In the genomic region with DNA sequence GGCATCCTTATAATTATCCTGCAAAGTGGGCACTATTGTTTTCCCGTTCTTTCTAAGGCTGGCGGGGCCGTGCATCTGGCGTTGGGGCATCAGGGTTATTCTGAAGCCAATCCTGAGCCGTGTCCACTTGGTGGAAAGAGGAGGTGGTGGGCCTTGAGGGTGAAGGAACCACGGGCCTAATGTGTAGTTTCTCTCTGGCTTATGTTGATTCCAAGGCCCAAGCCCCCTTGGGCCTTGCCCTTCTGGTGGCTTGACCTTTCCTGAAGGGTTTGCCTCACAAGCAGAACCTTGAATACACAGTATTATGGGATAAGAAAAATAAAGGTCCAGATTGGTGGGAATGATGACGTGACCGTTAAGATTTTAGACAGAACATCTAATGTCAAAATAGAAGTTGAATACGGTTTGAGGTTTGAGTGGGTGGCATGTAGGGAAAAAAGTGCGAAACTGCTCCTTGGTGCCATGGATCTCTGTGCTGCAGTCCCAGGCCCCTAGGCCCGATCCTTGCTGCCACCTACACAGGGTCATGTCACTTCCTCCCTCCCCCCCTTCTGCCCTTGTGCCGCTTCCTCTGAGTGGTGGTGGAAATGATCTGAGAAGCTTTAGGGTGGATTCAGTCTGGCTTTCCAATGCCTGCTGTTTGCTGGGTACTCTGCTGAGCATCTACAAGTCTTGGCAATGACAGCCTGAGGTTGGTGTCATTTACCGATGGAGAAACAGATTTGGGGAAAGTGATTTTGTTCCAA, we compare ENCODE assay signal across 22 cellular contexts.
DNase-seq lines count a peak whose midpoint lies in the region; ATAC-seq lines count a peak whose summit lies in the region.
"Had no signal": no experiment of that assay in that cellular context is flagged by ENCODE, and none has a peak within 500 bp of the region (broad histone marks: within the 10 kb centered on the region; RNA-seq: fewer than 3 reads in every experiment).

No MANE protein-coding gene starts in this region.

- H3K27me3 Mint-ChIP-seq in stimulated activated naive CD8-positive, alpha-beta T cell treated with anti-CD3 and anti-CD28 coated beads, Interleukin-15, Interleukin-2, amounts not matched to agents 100 ng/mL and 50 ng/mL, for 24 hours = no peaks in the 10 kb centered on the region
- no peaks in the 10 kb centered on the region for H3K27me3 Mint-ChIP-seq in activated CD8-positive, alpha-beta T cell treated with anti-CD3 and anti-CD28 coated beads, Interleukin-2, amount 10 ng/mL, durations not matched to agents 7 days and 5 days (ENCODE audit: low read depth)
- H3K27me3 Mint-ChIP-seq in memory B cell = no peaks in the 10 kb centered on the region
- H3K27me3 Mint-ChIP-seq: dendritic cell treated with granulocyte-macrophage colony-stimulating factor and Interleukin-4, amounts not matched to agents 40 ng/mL and 50 ng/mL, for 4 days had no signal

- H3K9me3 Mint-ChIP-seq in stimulated activated naive CD8-positive, alpha-beta T cell treated with anti-CD3 and anti-CD28 coated beads, Interleukin-15, Interleukin-2, amounts not matched to agents 100 ng/mL and 50 ng/mL, for 24 hours = no peaks in the 10 kb centered on the region
- H3K9me3 Mint-ChIP-seq in activated CD8-positive, alpha-beta T cell treated with anti-CD3 and anti-CD28 coated beads, Interleukin-2, amount 10 ng/mL, durations not matched to agents 7 days and 5 days (ENCODE audit: insufficient read depth) = no peaks in the 10 kb centered on the region
- H3K9me3 Mint-ChIP-seq in memory B cell = no peaks in the 10 kb centered on the region
- H3K9me3 Mint-ChIP-seq: dendritic cell treated with granulocyte-macrophage colony-stimulating factor and Interleukin-4, amounts not matched to agents 40 ng/mL and 50 ng/mL, for 4 days had no signal

- peaks cover 52% of the 10 kb centered on the region for H3K36me3 Mint-ChIP-seq in stimulated activated naive CD8-positive, alpha-beta T cell treated with anti-CD3 and anti-CD28 coated beads, Interleukin-15, Interleukin-2, amounts not matched to agents 100 ng/mL and 50 ng/mL, for 24 hours (ENCODE audit: low read depth)
- H3K36me3 Mint-ChIP-seq in activated CD8-positive, alpha-beta T cell treated with anti-CD3 and anti-CD28 coated beads, Interleukin-2, amount 10 ng/mL, durations not matched to agents 7 days and 5 days (ENCODE audit: low read depth) = peaks cover 42% of the 10 kb centered on the region
- peaks cover 11% of the 10 kb centered on the region for H3K36me3 Mint-ChIP-seq in memory B cell

- CTCF ChIA-PET in activated CD8-positive, alpha-beta T cell treated with anti-CD3 and anti-CD28 coated beads, Interleukin-2, amount 10 ng/mL, durations not matched to agents 7 days and 5 days (lab: Charles Lee) = interaction anchor here (1.1 kb wide), 1 partner anchor 38 kb away, joined by 4 read pairs; no protein-coding TSS in a partner anchor

- peaks cover 61% of the 10 kb centered on the region for H3K4me1 Mint-ChIP-seq in stimulated activated naive CD8-positive, alpha-beta T cell treated with anti-CD3 and anti-CD28 coated beads, Interleukin-15, Interleukin-2, amounts not matched to agents 100 ng/mL and 50 ng/mL, for 24 hours (ENCODE audit: low read depth)
- peaks cover 17% of the 10 kb centered on the region for H3K4me1 Mint-ChIP-seq in activated CD8-positive, alpha-beta T cell treated with anti-CD3 and anti-CD28 coated beads, Interleukin-2, amount 10 ng/mL, durations not matched to agents 7 days and 5 days (ENCODE audit: low read depth)
- H3K4me1 Mint-ChIP-seq in memory B cell = peaks cover 12% of the 10 kb centered on the region

- H3K4me3 Mint-ChIP-seq in stimulated activated naive CD8-positive, alpha-beta T cell treated with anti-CD3 and anti-CD28 coated beads, Interleukin-15, Interleukin-2, amounts not matched to agents 100 ng/mL and 50 ng/mL, for 24 hours = no peak overlapping the region
- no peak overlapping the region for H3K4me3 Mint-ChIP-seq in activated CD8-positive, alpha-beta T cell treated with anti-CD3 and anti-CD28 coated beads, Interleukin-2, amount 10 ng/mL, durations not matched to agents 7 days and 5 days
- no peak overlapping the region for H3K4me3 Mint-ChIP-seq in memory B cell
- H3K4me3 Mint-ChIP-seq: dendritic cell treated with granulocyte-macrophage colony-stimulating factor and Interleukin-4, amounts not matched to agents 40 ng/mL and 50 ng/mL, for 4 days had no signal

- no peak for ATAC-seq in stimulated activated naive CD8-positive, alpha-beta T cell treated with anti-CD3 and anti-CD28 coated beads, Interleukin-15, Interleukin-2, amounts not matched to agents 100 U/mL and 50 U/mL, for 24 hours
- peak; percentile 27 for ATAC-seq in activated CD8-positive, alpha-beta T cell treated with anti-CD3 and anti-CD28 coated beads, Interleukin-2, amount 10 ng/mL, durations not matched to agents 7 days and 5 days
- no peak for ATAC-seq in memory B cell (ENCODE audit: low read depth)
- ATAC-seq: gastroesophageal sphincter, left cardiac atrium, SK-N-SH treated with all-trans-retinoic acid at 6 μM for 48 hours had no signal

- DNase-seq in stimulated activated naive CD8-positive, alpha-beta T cell treated with anti-CD3 and anti-CD28 coated beads, Interleukin-15, Interleukin-2, amounts not matched to agents 100 U/mL and 50 U/mL, for 24 hours = no peak
- no peak for DNase-seq in activated CD8-positive, alpha-beta T cell treated with anti-CD3 and anti-CD28 coated beads, Interleukin-2, amount 10 ng/mL, durations not matched to agents 7 days and 5 days
- DNase-seq in memory B cell (ENCODE audit: low spot score in 2 of 2) (no peak), NCI-H1105 (lab: John Stamatoyannopoulos, UW) (no peak), amygdala (lab: John Stamatoyannopoulos, UW) (no peak), T-helper 9 cell (no peak)
- DNase-seq: activated CD4-positive, alpha-beta T cell treated with anti-CD3 and anti-CD28 coated beads for 48 hours; activated CD8-positive, alpha-beta memory T cell treated with anti-CD3 and anti-CD28 coated beads, Interleukin-2, amount 50 U/mL, for 48 hours; Caco-2; erythroblast; Karpas-422; left cardiac atrium; NCI-H1048; NCI-H2029; NCI-H446 treated with DMSO at 0.1 percent for 48 hours; small intestine; stimulated activated CD4-positive, alpha-beta T cell treated with anti-CD3 and anti-CD28 coated beads, Interleukin-4, amount 100 ng/mL, for 1 hour; substantia nigra had no signal

- H3K27ac Mint-ChIP-seq in stimulated activated naive CD8-positive, alpha-beta T cell treated with anti-CD3 and anti-CD28 coated beads, Interleukin-15, Interleukin-2, amounts not matched to agents 100 ng/mL and 50 ng/mL, for 24 hours = peak overlapping the region; percentile 81
- no peak overlapping the region for H3K27ac Mint-ChIP-seq in activated CD8-positive, alpha-beta T cell treated with anti-CD3 and anti-CD28 coated beads, Interleukin-2, amount 10 ng/mL, durations not matched to agents 7 days and 5 days
- H3K27ac Mint-ChIP-seq in memory B cell = peak overlapping the region; percentile 78
- H3K27ac Mint-ChIP-seq: dendritic cell treated with granulocyte-macrophage colony-stimulating factor and Interleukin-4, amounts not matched to agents 40 ng/mL and 50 ng/mL, for 4 days had no signal

- POLR2A ChIA-PET in activated CD8-positive, alpha-beta T cell treated with anti-CD3 and anti-CD28 coated beads, Interleukin-2, amount 10 ng/mL, durations not matched to agents 7 days and 5 days (lab: Charles Lee) = no interaction called here
